ENCODE assay signal across 17 cellular contexts in the genomic region with DNA sequence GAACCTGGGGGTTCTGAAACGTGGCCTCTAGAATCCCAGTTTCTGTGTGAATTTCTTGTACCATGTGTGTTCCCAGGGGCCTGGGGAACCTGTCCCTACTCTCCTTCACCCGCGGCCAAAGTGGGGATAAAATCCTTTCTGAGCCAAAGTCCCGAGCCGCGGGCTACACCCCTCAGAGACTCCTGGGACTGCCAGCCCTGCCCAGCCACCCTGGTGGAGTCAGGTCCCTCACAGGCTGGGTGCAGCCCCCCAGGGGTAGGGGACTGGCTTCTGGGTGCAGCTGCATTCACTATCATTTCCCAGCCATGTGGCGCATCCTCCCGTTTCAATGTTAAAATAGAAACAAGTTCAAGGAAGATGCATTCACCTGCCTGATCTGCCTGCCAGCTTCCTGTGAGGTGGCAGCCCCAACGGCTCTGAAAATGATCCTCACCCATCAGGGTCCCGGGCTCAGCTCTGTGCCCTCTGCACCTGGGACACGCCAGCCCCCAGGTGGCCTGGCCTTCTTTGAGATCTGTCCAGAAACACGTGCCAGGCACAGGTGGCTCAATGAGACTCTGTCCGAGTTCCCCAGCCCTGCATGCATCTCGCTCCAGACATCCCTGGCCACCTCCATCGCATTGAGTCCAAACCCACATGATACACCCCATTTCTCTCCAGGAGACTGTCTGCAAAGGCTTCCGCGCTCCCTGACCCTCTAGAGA.
"Had no signal": no experiment of that assay in that cellular context is flagged by ENCODE, and none has a peak within 500 bp of the region (broad histone marks: within the 10 kb centered on the region; RNA-seq: fewer than 3 reads in every experiment).

No MANE protein-coding gene starts in this region.

- DNase-seq: activated CD4-positive, alpha-beta T cell treated with anti-CD3 and anti-CD28 coated beads for 48 hours; activated CD4-positive, alpha-beta T cell treated with anti-CD3 and anti-CD28 coated beads, Interleukin-2, amount 50 U/mL, for 4 hours; activated CD4-positive, CD25-positive, alpha-beta regulatory T cell treated with anti-CD3 and anti-CD28 coated beads, Interleukin-2, amount 50 U/mL, for 72 hours; activated CD8-positive, alpha-beta memory T cell treated with anti-CD3 and anti-CD28 coated beads, Interleukin-2, amount 50 U/mL, for 48 hours; activated CD8-positive, alpha-beta T cell treated with anti-CD3 and anti-CD28 coated beads, Interleukin-2, amount 10 ng/mL, durations not matched to agents 7 days and 5 days; activated T-cell treated with anti-CD3 and anti-CD28 coated beads, Interleukin-2, amount 50 U/mL, for 1 hour; body of pancreas; Kasumi-1; KBM-7; NCI-H1048; NCI-H146; NCI-H187 treated with DMSO at 0.1 percent for 48 hours; NCI-H2081 treated with DMSO at 0.1 percent for 48 hours; NCI-H446; NCI-H524; Peyer's patch; SHP77 treated with DMSO at 0.1 percent for 48 hours had no signal

- H3K4me1 ChIP-seq: Peyer's patch had no signal

- H3K36me3 ChIP-seq: Peyer's patch had no signal

- H3K9me3 ChIP-seq: body of pancreas, Peyer's patch had no signal

- H3K27ac ChIP-seq: body of pancreas, Peyer's patch had no signal

- H3K27me3 ChIP-seq: body of pancreas, Peyer's patch had no signal

- H3K4me3 ChIP-seq: body of pancreas, Peyer's patch had no signal
